Comparison of ENCODE assay signal across 16 cellular contexts in genomic region chr16:3148256-3149192, GRCh38. TPM values are rescaled to one million over a fixed set of nuclear protein-coding genes. Genes with fewer than 3 reads are reported as not detected.
A peak's percentile ranks its signal among the peaks of the same experiment; 100 is the strongest.
DNase-seq lines count a peak whose midpoint lies in the region; ATAC-seq lines count a peak whose summit lies in the region.
"Had no signal": no experiment of that assay in that cellular context is flagged by ENCODE, and none has a peak within 500 bp of the region (broad histone marks: within the 10 kb centered on the region; RNA-seq: fewer than 3 reads in every experiment).

No MANE protein-coding gene starts in this region.

- H2BK120ac ChIP-seq in mesenchymal stem cell (ENCODE audit: low read depth, low read length): no peak overlapping the region

- no peaks in the 10 kb centered on the region for H3K27me3 ChIP-seq in mesenchymal stem cell (ENCODE audit: control insufficient read depth in 1 of 2, insufficient read depth in 1 of 2, low read length in 2 of 2)
- H3K27me3 ChIP-seq: adrenal gland had no signal

- no peak overlapping the region for H3K18ac ChIP-seq in mesenchymal stem cell (ENCODE audit: low read depth in 1 of 2, low read length in 2 of 2)

- no peak overlapping the region for H2AK5ac ChIP-seq in mesenchymal stem cell (ENCODE audit: low read length, severe bottlenecking)

- H3K4me3 Mint-ChIP-seq in stimulated activated naive CD8-positive, alpha-beta T cell treated with anti-CD3 and anti-CD28 coated beads, Interleukin-15, Interleukin-2, amounts not matched to agents 100 ng/mL and 50 ng/mL, for 24 hours: peak overlapping the region; percentile 86
- peak overlapping the region; percentile 81 for H3K4me3 Mint-ChIP-seq in activated CD4-positive, alpha-beta memory T cell treated with anti-CD3 and anti-CD28 coated beads, Interleukin-2, amount 10 ng/mL, durations not matched to agents 7 days and 5 days

- H3K4me3 ChIP-seq in mesenchymal stem cell (ENCODE audit: insufficient read depth in 1 of 2, low read depth in 1 of 2, low read length in 2 of 2): no peak overlapping the region

- 94% methylated on average over 13 of the region's 13 CpGs for WGBS in mesenchymal stem cell

- H3K27me3 Mint-ChIP-seq in stimulated activated naive CD8-positive, alpha-beta T cell treated with anti-CD3 and anti-CD28 coated beads, Interleukin-15, Interleukin-2, amounts not matched to agents 100 ng/mL and 50 ng/mL, for 24 hours: peaks cover 5% of the 10 kb centered on the region
- peaks cover 12% of the 10 kb centered on the region for H3K27me3 Mint-ChIP-seq in activated CD4-positive, alpha-beta memory T cell treated with anti-CD3 and anti-CD28 coated beads, Interleukin-2, amount 10 ng/mL, durations not matched to agents 7 days and 5 days

- H3K4me1 ChIP-seq in mesenchymal stem cell (ENCODE audit: control insufficient read depth, insufficient read depth, low read depth, low read length): peaks cover 30% of the 10 kb centered on the region

- H3K79me1 ChIP-seq in mesenchymal stem cell (replicated peaks; ENCODE audit: low read length, poor library complexity, severe bottlenecking): no peaks in the 10 kb centered on the region

- ATAC-seq in stimulated activated naive CD8-positive, alpha-beta T cell treated with anti-CD3 and anti-CD28 coated beads, Interleukin-15, Interleukin-2, amounts not matched to agents 100 U/mL and 50 U/mL, for 24 hours: no peak
- no peak for ATAC-seq in activated CD4-positive, CD25-positive, alpha-beta regulatory T cell treated with anti-CD3 and anti-CD28 coated beads, Interleukin-2, amount 50 U/mL, for 24 hours
- ATAC-seq in GM18868 (IDR thresholded peaks at IDR 0.05; ENCODE audit: unreplicated experiment): no peak

- no peak overlapping the region for H3K23ac ChIP-seq in mesenchymal stem cell (ENCODE audit: low read length in 2 of 2)

- no peak overlapping the region for H3K14ac ChIP-seq in mesenchymal stem cell (ENCODE audit: low read length in 2 of 2)

- no peaks in the 10 kb centered on the region for H3K9me3 ChIP-seq in mesenchymal stem cell (ENCODE audit: control insufficient read depth, low read length)
- H3K9me3 ChIP-seq: adrenal gland had no signal

- H3K27ac Mint-ChIP-seq in stimulated activated naive CD8-positive, alpha-beta T cell treated with anti-CD3 and anti-CD28 coated beads, Interleukin-15, Interleukin-2, amounts not matched to agents 100 ng/mL and 50 ng/mL, for 24 hours: no peak overlapping the region
- no peak overlapping the region for H3K27ac Mint-ChIP-seq in activated CD4-positive, alpha-beta memory T cell treated with anti-CD3 and anti-CD28 coated beads, Interleukin-2, amount 10 ng/mL, durations not matched to agents 7 days and 5 days

- no peak for DNase-seq in stimulated activated naive CD8-positive, alpha-beta T cell treated with anti-CD3 and anti-CD28 coated beads, Interleukin-15, Interleukin-2, amounts not matched to agents 100 U/mL and 50 U/mL, for 24 hours
- no peak for DNase-seq in activated CD4-positive, alpha-beta memory T cell treated with anti-CD3 and anti-CD28 coated beads, Interleukin-2, amount 10 ng/mL, durations not matched to agents 7 days and 5 days
- DNase-seq in mesenchymal stem cell (no peak), SKM-1 (lab: John Stamatoyannopoulos, UW; ENCODE audit: unreplicated experiment) (no peak)
- DNase-seq in stimulated activated CD4-positive, alpha-beta T cell treated with anti-CD3 and anti-CD28 coated beads, Interleukin-12 subunit alpha, Interleukin-12 subunit beta, amount 100 ng/mL, for 4 hours: no peak
- DNase-seq: activated CD4-positive, CD25-positive, alpha-beta regulatory T cell treated with anti-CD3 and anti-CD28 coated beads, Interleukin-2, amount 50 U/mL, for 72 hours; adrenal gland; NCI-H1436; NCI-H526; SHP77 had no signal

- H3K27ac ChIP-seq in mesenchymal stem cell (ENCODE audit: low read length, poor library complexity, severe bottlenecking): no peak overlapping the region

- H4K8ac ChIP-seq in mesenchymal stem cell (ENCODE audit: low read length): no peak overlapping the region

- H4K91ac ChIP-seq in mesenchymal stem cell (ENCODE audit: low read length): peak overlapping the region; percentile 19

- no peak overlapping the region for H3K9ac ChIP-seq in mesenchymal stem cell (ENCODE audit: low read length)

- H3K9me3 Mint-ChIP-seq in stimulated activated naive CD8-positive, alpha-beta T cell treated with anti-CD3 and anti-CD28 coated beads, Interleukin-15, Interleukin-2, amounts not matched to agents 100 ng/mL and 50 ng/mL, for 24 hours: no peaks in the 10 kb centered on the region
- no peaks in the 10 kb centered on the region for H3K9me3 Mint-ChIP-seq in activated CD4-positive, alpha-beta memory T cell treated with anti-CD3 and anti-CD28 coated beads, Interleukin-2, amount 10 ng/mL, durations not matched to agents 7 days and 5 days

- H3K4me2 ChIP-seq in mesenchymal stem cell (ENCODE audit: low read length, poor library complexity, severe bottlenecking): no peak overlapping the region

- peaks cover 5% of the 10 kb centered on the region for H3K36me3 Mint-ChIP-seq in stimulated activated naive CD8-positive, alpha-beta T cell treated with anti-CD3 and anti-CD28 coated beads, Interleukin-15, Interleukin-2, amounts not matched to agents 100 ng/mL and 50 ng/mL, for 24 hours (ENCODE audit: low read depth)
- peaks cover 8% of the 10 kb centered on the region for H3K36me3 Mint-ChIP-seq in activated CD4-positive, alpha-beta memory T cell treated with anti-CD3 and anti-CD28 coated beads, Interleukin-2, amount 10 ng/mL, durations not matched to agents 7 days and 5 days (ENCODE audit: low read depth)

- no peak overlapping the region for H2BK15ac ChIP-seq in mesenchymal stem cell (ENCODE audit: low read depth, poor library complexity, severe bottlenecking)

- CTCF ChIA-PET in activated CD4-positive, alpha-beta memory T cell treated with anti-CD3 and anti-CD28 coated beads, Interleukin-2, amount 10 ng/mL, durations not matched to agents 7 days and 5 days (lab: Charles Lee): interaction anchor here (1.0 to 5.6 kb wide), 6 partner anchors 13 to 120 kb away, joined by 3 to 56 read pairs (median 8); partner anchors contain the start of gene ZNF213

- no peak overlapping the region for H2AFZ ChIP-seq in mesenchymal stem cell (ENCODE audit: low read depth, low read length)

- peaks cover 31% of the 10 kb centered on the region for H3K4me1 Mint-ChIP-seq in stimulated activated naive CD8-positive, alpha-beta T cell treated with anti-CD3 and anti-CD28 coated beads, Interleukin-15, Interleukin-2, amounts not matched to agents 100 ng/mL and 50 ng/mL, for 24 hours (ENCODE audit: low read depth)
- peaks cover 31% of the 10 kb centered on the region for H3K4me1 Mint-ChIP-seq in activated CD4-positive, alpha-beta memory T cell treated with anti-CD3 and anti-CD28 coated beads, Interleukin-2, amount 10 ng/mL, durations not matched to agents 7 days and 5 days

- H3K4ac ChIP-seq in mesenchymal stem cell (ENCODE audit: low read depth in 1 of 2, low read length in 2 of 2): no peak overlapping the region

- no peak overlapping the region for H2BK12ac ChIP-seq in mesenchymal stem cell (ENCODE audit: low read length in 2 of 2)

- peaks cover 0 to under 1% of the 10 kb centered on the region in 2 experiments for H3K36me3 ChIP-seq in mesenchymal stem cell (ENCODE audit: control insufficient read depth in 1 of 2, insufficient read depth in 2 of 2, low read depth in 1 of 2, low read length in 2 of 2)
- H3K36me3 ChIP-seq: adrenal gland had no signal

- H2BK5ac ChIP-seq in mesenchymal stem cell (ENCODE audit: low read depth, low read length, poor library complexity, severe bottlenecking): no peak overlapping the region

- POLR2A ChIA-PET in activated CD4-positive, alpha-beta memory T cell treated with anti-CD3 and anti-CD28 coated beads, Interleukin-2, amount 10 ng/mL, durations not matched to agents 7 days and 5 days (lab: Charles Lee): interaction anchor here (0.8 to 5.0 kb wide), 12 partner anchors 8 to 253 kb away, joined by 3 to 51 read pairs (median 6); partner anchors contain the start of genes IL32, ZNF174, ZNF213 and ZSCAN32

RNA-seq across cellular contexts. Expression of gene ZNF213, which starts 13.7 kb away (rescaled TPM):
- 10 to 100 TPM; 10.5 to 11.6 TPM for total RNA-seq in activated CD4-positive, alpha-beta memory T cell treated with anti-CD3 and anti-CD28 coated beads, Interleukin-2, amount 10 ng/mL, durations not matched to agents 7 days and 5 days
- polyA plus RNA-seq in mesenchymal stem cell (2013, experiment 1 of 2): 6.1 TPM
- polyA plus RNA-seq in mesenchymal stem cell (2013, experiment 2 of 2): 5.7 TPM

RNA-seq across cellular contexts. Expression of gene ZNF205, which starts 36.1 kb away (rescaled TPM):
- total RNA-seq in activated CD4-positive, alpha-beta memory T cell treated with anti-CD3 and anti-CD28 coated beads, Interleukin-2, amount 10 ng/mL, durations not matched to agents 7 days and 5 days: not detected
- polyA plus RNA-seq in mesenchymal stem cell (2013, experiment 1 of 2): 8.4 TPM
- 8.1 TPM for polyA plus RNA-seq in mesenchymal stem cell (2013, experiment 2 of 2)

RNA-seq across cellular contexts. Expression of gene OR1F1, which starts 39.5 kb away (rescaled TPM):
- not detected for total RNA-seq in activated CD4-positive, alpha-beta memory T cell treated with anti-CD3 and anti-CD28 coated beads, Interleukin-2, amount 10 ng/mL, durations not matched to agents 7 days and 5 days
- polyA plus RNA-seq in mesenchymal stem cell (2013, experiment 1 of 2): 0.28 TPM
- 0.21 TPM for polyA plus RNA-seq in mesenchymal stem cell (2013, experiment 2 of 2)
- total RNA-seq: adrenal gland, left colon, omental fat pad had no signal
- polyA plus RNA-seq: adrenal gland had no signal

RNA-seq across cellular contexts. Expression of gene ZSCAN10, which starts 49.4 kb away (rescaled TPM):
- under 1 TPM in 1 of 2 experiments, not detected in 1; 0.15 TPM for total RNA-seq in activated CD4-positive, alpha-beta memory T cell treated with anti-CD3 and anti-CD28 coated beads, Interleukin-2, amount 10 ng/mL, durations not matched to agents 7 days and 5 days
- polyA plus RNA-seq in mesenchymal stem cell (2013, experiment 1 of 2): not detected
- polyA plus RNA-seq in mesenchymal stem cell (2013, experiment 2 of 2): not detected
- total RNA-seq: frontal cortex, left colon had no signal
